In genomic region chr3:195844671-195845218, GRCh38 we compare ENCODE assay signal across 24 cellular contexts. TPM values are rescaled to one million over a fixed set of nuclear protein-coding genes. Genes with fewer than 3 reads are reported as not detected.
DNase-seq lines count a peak whose midpoint lies in the region; ATAC-seq, FAIRE-seq and TF ChIP-seq lines count a peak whose summit lies in the region.
"Had no signal": no experiment of that assay in that cellular context is flagged by ENCODE, and none has a peak within 500 bp of the region (broad histone marks: within the 10 kb centered on the region; RNA-seq: fewer than 3 reads in every experiment).

No MANE protein-coding gene starts in this region.

- H3K9me1 ChIP-seq in IMR-90 (ENCODE audit: insufficient read depth, low read length) (peaks cover 2% of the 10 kb centered on the region; the same call in 1 of the 2 replicates), K562 (ENCODE audit: control insufficient read depth, insufficient read depth, low read length) (no peaks in the 10 kb centered on the region)

- H4K91ac ChIP-seq in IMR-90 (ENCODE audit: insufficient read depth, low read depth, low read length): no peak overlapping the region

- H2BK20ac ChIP-seq in IMR-90 (ENCODE audit: low read depth, low read length): no peak overlapping the region

- H2BK5ac ChIP-seq in IMR-90 (ENCODE audit: low read depth, low read length, poor library complexity, severe bottlenecking): no peak overlapping the region

- no peak overlapping the region for H3K4me3 ChIP-seq in IMR-90 (ENCODE audit: insufficient read depth, low read depth, low read length)
- no peak overlapping the region for H3K4me3 ChIP-seq in SK-N-MC
- no peak overlapping the region for H3K4me3 ChIP-seq in K562
- no peak overlapping the region for H3K4me3 ChIP-seq in neural progenitor cell
- H3K4me3 ChIP-seq: GM23338 had no signal

- peaks cover 3% of the 10 kb centered on the region for H3K9me3 Mint-ChIP-seq in neural progenitor cell
- H3K9me3 Mint-ChIP-seq: CD4-positive, alpha-beta memory T cell; GM23338; H9 had no signal

- no peak for TF ChIP-seq CTCF in IMR-90 (conservative IDR thresholded peaks at IDR 0.05; ENCODE audit: low read depth, low read length)
- no peak for TF ChIP-seq CTCF in K562 (IDR thresholded peaks at IDR 0.05 in 2 of 3, conservative IDR thresholded peaks at IDR 0.05 in 1 of 3; ENCODE audit: insufficient read depth in 2 of 3, low read depth in 1 of 3, low read length in 3 of 3)
- TF ChIP-seq CTCF in neural progenitor cell (IDR thresholded peaks at IDR 0.05): no peak

- no peak overlapping the region for H3K27ac Mint-ChIP-seq in neural progenitor cell

- H3K56ac ChIP-seq in IMR-90 (ENCODE audit: extremely low read depth, insufficient read depth, low read length): no peak overlapping the region

- no peaks in the 10 kb centered on the region for H3K79me1 ChIP-seq in IMR-90 (ENCODE audit: low read depth in 1 of 2, low read length in 2 of 2)

- H4K5ac ChIP-seq in IMR-90 (ENCODE audit: low read depth, low read length): no peak overlapping the region

- H2AFZ ChIP-seq in IMR-90 (replicated peaks; ENCODE audit: low read length, poor library complexity) (no peak overlapping the region), K562 (ENCODE audit: low read depth, low read length) (0 out of 2 replicates have a peak overlapping the region, but pooled peaks have one; percentile 3), neural progenitor cell (replicated peaks) (no peak overlapping the region)

- TF ChIP-seq RAD21 in IMR-90 (IDR thresholded peaks at IDR 0.05; ENCODE audit: low read length) (no peak), K562 (CRISPR knock-in tag; conservative IDR thresholded peaks at IDR 0.05 in 1 of 2, IDR thresholded peaks at IDR 0.05 in 1 of 2) (no peak)

- peaks cover 8% of the 10 kb centered on the region for H3F3A ChIP-seq in neural progenitor cell (ENCODE audit: low read depth)

- no peaks in the 10 kb centered on the region for H3K36me3 Mint-ChIP-seq in neural progenitor cell
- H3K36me3 Mint-ChIP-seq: CD4-positive, alpha-beta memory T cell had no signal

- H2BK15ac ChIP-seq in IMR-90 (ENCODE audit: low read depth, low read length): no peak overlapping the region

- H3K27me3 Mint-ChIP-seq in neural progenitor cell (ENCODE audit: insufficient read depth, low read depth): peaks cover 2% of the 10 kb centered on the region

- no peak overlapping the region for H4K8ac ChIP-seq in IMR-90 (ENCODE audit: low read depth in 2 of 2, low read length in 2 of 2)

- no peak overlapping the region for H2AK9ac ChIP-seq in IMR-90 (replicated peaks; ENCODE audit: low read depth, low read length, poor library complexity)

- no peak overlapping the region for H3K4ac ChIP-seq in IMR-90 (ENCODE audit: low read depth, low read length)

- H3K4me1 ChIP-seq in IMR-90 (ENCODE audit: control insufficient read depth, insufficient read depth, low read length) (0 out of 2 replicates have a peak, but pooled peaks cover 2% of the 10 kb centered on the region), K562 (replicated peaks in 1 of 2; ENCODE audit: control insufficient read depth in 2 of 2, insufficient read depth in 2 of 2, low read length in 2 of 2) (peaks cover 1 to 16% of the 10 kb centered on the region in 2 experiments; a peak in 3 of 5 replicates), neural progenitor cell (peaks cover 2% of the 10 kb centered on the region)

- H3K9ac ChIP-seq in IMR-90 (ENCODE audit: low read depth, low read length) (no peak overlapping the region), SK-N-MC (ENCODE audit: insufficient read length) (peak overlapping the region; percentile 40), K562 (ENCODE audit: insufficient read depth in 1 of 2, low read depth in 2 of 2, low read length in 2 of 2) (no peak overlapping the region), neural progenitor cell (no peak overlapping the region)

- no peak overlapping the region for H3K4me3 Mint-ChIP-seq in neural progenitor cell
- H3K4me3 Mint-ChIP-seq: CD4-positive, alpha-beta memory T cell; GM23338; H9 had no signal

- H3K23ac ChIP-seq in IMR-90 (ENCODE audit: low read depth, low read length): no peak overlapping the region

- no TSS peak for BruUV-seq in IMR-90 (replicated peaks; lab: Mats Ljungman, UMichigan)
- BruUV-seq in K562 (replicated peaks; lab: Mats Ljungman, UMichigan): no TSS peak

- CTCF ChIA-PET in IMR-90 (lab: Yijun Ruan, JAX): interaction anchor here (0.6 kb wide), 1 partner anchor 49 kb away, joined by 8 read pairs; no protein-coding TSS in a partner anchor
- CTCF ChIA-PET in K562 (lab: Yijun Ruan, JAX; ENCODE audit: low intra/inter-chr PET ratio): no interaction called here

- POLR2A ChIA-PET in IMR-90 (lab: Charles Lee; ENCODE audit: unreplicated experiment): no interaction called here
- POLR2A ChIA-PET in K562 (lab: Yijun Ruan, JAX): interaction anchor here (0.6 kb wide), 1 partner anchor 11 kb away, joined by 3 read pairs; no protein-coding TSS in a partner anchor

- no CpG with 5 or more reads among the region's 7 CpGs for WGBS in IMR-90 (ENCODE audit: extremely low coverage in 2 of 2, insufficient read length in 1 of 2), 2 experiments
- 48% methylated on average over 7 of the region's 7 CpGs for WGBS in K562 (ENCODE audit: insufficient coverage, low coverage, missing lambda C conversion rate)

- dilution Hi-C loops in IMR-90 (cut with HindIII; ENCODE audit: low sequenced_read_pairs, unreplicated experiment): no loop called here

- H2BK120ac ChIP-seq in IMR-90 (ENCODE audit: low read depth, low read length): no peak overlapping the region

- intact Hi-C loops in IMR-90 (cut with micrococcal nuclease): no loop called here
- intact Hi-C loops in K562 (cut with micrococcal nuclease): no loop called here

- H3K27ac ChIP-seq in IMR-90 (ENCODE audit: insufficient read depth, low read length) (no peak overlapping the region), SK-N-MC (peak overlapping the region; percentile 84), K562 (ENCODE audit: extremely low read depth, low read depth, low read length) (no peak overlapping the region), neural progenitor cell (no peak overlapping the region)

- H3K4me1 Mint-ChIP-seq in neural progenitor cell: peaks cover 2% of the 10 kb centered on the region
- H3K4me1 Mint-ChIP-seq: CD4-positive, alpha-beta memory T cell had no signal

- H2AK5ac ChIP-seq in IMR-90 (ENCODE audit: low read depth, low read length): no peak overlapping the region

- H4K20me1 ChIP-seq in IMR-90 (ENCODE audit: insufficient read depth, low read length) (no peaks in the 10 kb centered on the region), K562 (replicated peaks; ENCODE audit: control insufficient read depth, insufficient read depth, low read length) (no peaks in the 10 kb centered on the region), neural progenitor cell (ENCODE audit: low read depth) (no peaks in the 10 kb centered on the region)

- H3K27me3 ChIP-seq in IMR-90 (ENCODE audit: control insufficient read depth, insufficient read depth, low read length): peaks cover 10% of the 10 kb centered on the region
- no peaks in the 10 kb centered on the region; a peak in 1 of 5 replicates for H3K27me3 ChIP-seq in K562 (ENCODE audit: control insufficient read depth in 2 of 2, insufficient read depth in 2 of 2, low read length in 2 of 2)
- H3K27me3 ChIP-seq in neural progenitor cell: no peaks in the 10 kb centered on the region

- FAIRE-seq in K562 (lab: Jason Lieb, UNC): no peak
- FAIRE-seq: GM12891, GM18507 had no signal

- H3K14ac ChIP-seq in IMR-90 (replicated peaks; ENCODE audit: low read depth, low read length): no peak overlapping the region

- no peaks in the 10 kb centered on the region for H3K79me2 ChIP-seq in K562 (ENCODE audit: control insufficient read depth, insufficient read depth, low read length)
- no peaks in the 10 kb centered on the region for H3K79me2 ChIP-seq in neural progenitor cell (ENCODE audit: low read depth)

- DNase-seq in IMR-90: no peak
- DNase-seq in SK-N-MC (ENCODE audit: low read depth, low spot score): peak; percentile 16
- no peak for DNase-seq in K562 (ENCODE audit: extremely low read depth in 1 of 4, low spot score in 3 of 4)
- DNase-seq in neural progenitor cell (ENCODE audit: low spot score): peak; percentile 0
- DNase-seq in HuH-7.5 (ENCODE audit: low spot score): no peak
- DNase-seq in T-helper 1 cell: no peak
- no peak for DNase-seq in NCI-H1092 (lab: John Stamatoyannopoulos, UW)
- DNase-seq: C1 segment of cervical spinal cord; Calu3; CD4-positive, alpha-beta memory T cell; COR-L47; DMS53; DMS79 treated with DMSO at 0.1 percent for 48 hours; GF-D8; H9 had no signal

- H3K9me3 ChIP-seq in IMR-90 (ENCODE audit: control insufficient read depth, insufficient read depth, low read length) (no peaks in the 10 kb centered on the region), SK-N-MC (ENCODE audit: low read depth, low read length) (no peaks in the 10 kb centered on the region), K562 (replicated peaks; ENCODE audit: control insufficient read depth, insufficient read depth, low read depth, low read length) (no peaks in the 10 kb centered on the region), neural progenitor cell (ENCODE audit: low read depth) (no peaks in the 10 kb centered on the region)

- H3K18ac ChIP-seq in IMR-90 (ENCODE audit: low read depth, low read length): no peak overlapping the region

- H3K36me3 ChIP-seq in IMR-90 (ENCODE audit: control insufficient read depth, insufficient read depth, low read length) (no peaks in the 10 kb centered on the region), SK-N-MC (ENCODE audit: insufficient read depth, low read length) (no peaks in the 10 kb centered on the region), K562 (ENCODE audit: control insufficient read depth, insufficient read depth, low read length) (no peaks in the 10 kb centered on the region), neural progenitor cell (no peaks in the 10 kb centered on the region)

- in situ Hi-C loops in IMR-90 (cut with MboI; ENCODE audit: low sequenced_read_pairs) (no loop called here), K562 (cut with MboI) (no loop called here)

- H3K4me2 ChIP-seq in IMR-90 (ENCODE audit: low read depth, low read length) (no peak overlapping the region), K562 (ENCODE audit: insufficient read depth, low read length) (no peak overlapping the region), neural progenitor cell (no peak overlapping the region)
- H3K4me2 ChIP-seq: GM23338 had no signal

- TF ChIP-seq POLR2A in IMR-90 (IDR thresholded peaks at IDR 0.05; ENCODE audit: low read depth, low read length) (no peak), K562 (conservative IDR thresholded peaks at IDR 0.05) (no peak)

- no peak for ATAC-seq in IMR-90 (ENCODE audit: low read depth)
- no peak for ATAC-seq in K562
- ATAC-seq in HG03342 (IDR thresholded peaks at IDR 0.05; ENCODE audit: unreplicated experiment): no peak
- ATAC-seq: GM23338 had no signal

- no peak for TF ChIP-seq EP300 in K562 (IDR thresholded peaks at IDR 0.05; ENCODE audit: low read length)

RNA-seq across cellular contexts. Expression of gene MUC4, which starts 33.0 kb away (rescaled TPM):
- total RNA-seq in IMR-90 (2012; rRNA removed) (not detected in 2 replicates), K562 (2014; rRNA removed) (0.12 TPM in 1 of 2 replicates, not detected in the other), K562 (2014; rRNA removed; fragmentation: Illumina TruSeq; extraction: Trizol) (under 0.01 and 0.03 TPM in 2 replicates), K562 (2015; rRNA removed; fragmentation: Illumina TruSeq; extraction: Trizol) (under 0.01 TPM in 1 of 2 replicates, not detected in the other), K562 (2021) (0.11 and 0.31 TPM in 2 replicates), neural progenitor cell (ENCODE audit: low replicate concordance) (0.53 TPM in 1 of 2 replicates, not detected in the other)
- polyA plus RNA-seq in IMR-90 (2012; rRNA removed) (not detected in 2 replicates), K562 (2011; rRNA removed) (0.11 and 0.21 TPM in 2 replicates), K562 (2014; fragmentation: Illumina TruSeq; extraction: Trizol) (0.10 and 0.11 TPM in 2 replicates), K562 (2014; fragmentation: Nextera tagmentation; extraction: Ambion mirVana) (not detected), K562 (2014; rRNA removed) (0.07 TPM in 2 replicates)
- not detected in 2 replicates for polyA plus RNA-seq in IMR-90 (2012; cell fraction: cytosol; rRNA removed)
- polyA plus RNA-seq in IMR-90 (2012; cell fraction: nucleus; rRNA removed; ENCODE audit: low replicate concordance): not detected in 2 replicates
- 7.6 and 11.7 TPM in 2 replicates for total RNA-seq in K562 (2011; cell fraction: chromatin; rRNA removed; ENCODE audit: low replicate concordance)
- total RNA-seq in K562 (2011; cell fraction: nucleolus; rRNA removed): 3.4 and 4.2 TPM in 2 replicates
- total RNA-seq in K562 (2011; cell fraction: nucleoplasm; rRNA removed): 6.2 and 17.9 TPM in 2 replicates
- 0.16 and 0.61 TPM in 2 replicates for polyA plus RNA-seq in K562 (2011; cell fraction: cytosol; rRNA removed)
- 1.00 and 2.9 TPM in 2 replicates for polyA plus RNA-seq in K562 (2011; cell fraction: nucleus; rRNA removed)
- 0.22 and 2.0 TPM in 2 replicates for polyA plus RNA-seq in K562 (2012)
- polyA minus RNA-seq in K562 (2011; rRNA and poly(A)+ RNA removed): 0.33 and 1.0 TPM in 2 replicates
- 0.18 and 1.4 TPM in 2 replicates for polyA minus RNA-seq in K562 (2011; cell fraction: cytosol; rRNA and poly(A)+ RNA removed)
- 0.44 and 1.8 TPM in 2 replicates for polyA minus RNA-seq in K562 (2011; cell fraction: nucleus; rRNA and poly(A)+ RNA removed)
- total RNA-seq: A172; A673; CD4-positive, alpha-beta memory T cell; Daoy; H4 had no signal
- polyA plus RNA-seq: BJ; CD4-positive, alpha-beta memory T cell had no signal

Comparison
In these comparisons a context has a peak if more than half of its experiments do, and no peak if none do; other contexts are left out.
1. DNase-seq: peak in SK-N-MC (single experiment) and neural progenitor cell (single experiment); none in IMR-90 (single experiment), K562 (0 of 4), HuH-7.5 (single experiment), T-helper 1 cell (0 of 5) and NCI-H1092 (single experiment).